1 cellular context compared by ENCODE assay signal in genomic region chr6:17945111-17945510, GRCh38.
TF ChIP-seq lines count a peak whose summit lies in the region.

No MANE protein-coding gene starts in this region.

TF ChIP-seq in SK-N-SH treated with all-trans-retinoic acid at 6 μM for 48 hours, 23 proteins besides CTCF, POLR2A, EP300 and RAD21 (continued from another document):
- no peak for TF ChIP-seq CSRNP3 (CRISPR knock-in tag; IDR thresholded peaks at IDR 0.05)
- TF ChIP-seq CREB5 (CRISPR knock-in tag; IDR thresholded peaks at IDR 0.05; ENCODE audit: low read depth): no peak
- no peak for TF ChIP-seq PPARA (CRISPR knock-in tag; IDR thresholded peaks at IDR 0.05; ENCODE audit: borderline replicate concordance)
- no peak for TF ChIP-seq SNAI2 (CRISPR knock-in tag; IDR thresholded peaks at IDR 0.05)
- no peak for TF ChIP-seq ZNF8 (CRISPR knock-in tag; IDR thresholded peaks at IDR 0.05)
- TF ChIP-seq TOX (CRISPR knock-in tag; IDR thresholded peaks at IDR 0.05; ENCODE audit: borderline replicate concordance): no peak
